ENCODE assay signal across 1 cellular context in genomic region chr1:156054500-156055342, GRCh38.
A peak's percentile ranks its signal among the peaks of the same experiment; 100 is the strongest.
TF ChIP-seq lines count a peak whose summit lies in the region.

Gene LAMTOR2 (plus strand): TSS chr1:156054782. CDS start chr1:156054890, 108 bp downstream.

TF ChIP-seq in HepG2, 621 proteins besides CTCF, POLR2A, EP300 and RAD21 (continued from another document and continues in another):
- no peak for TF ChIP-seq WIZ (CRISPR knock-in tag; IDR thresholded peaks at IDR 0.05)
- 0 out of 2 replicates have a peak, but pooled peaks have one; percentile 19 for TF ChIP-seq ZNF30 (CRISPR knock-in tag; IDR thresholded peaks at IDR 0.05)
- TF ChIP-seq ZNF652 (CRISPR knock-in tag; IDR thresholded peaks at IDR 0.05; ENCODE audit: borderline replicate concordance, low read depth): peak; percentile 99
- no peak for TF ChIP-seq ZNF850 (CRISPR knock-in tag; conservative IDR thresholded peaks at IDR 0.05)
- TF ChIP-seq SMARCE1 (IDR thresholded peaks at IDR 0.05; ENCODE audit: borderline replicate concordance): no peak
- no peak for TF ChIP-seq KAT2B (IDR thresholded peaks at IDR 0.05; ENCODE audit: borderline replicate concordance, low read depth, low read length)
- no peak for TF ChIP-seq ZNF781 (CRISPR knock-in tag; IDR thresholded peaks at IDR 0.05; ENCODE audit: borderline replicate concordance, not compliant biosample characterization)
- no peak for TF ChIP-seq ZNF367 (CRISPR knock-in tag; IDR thresholded peaks at IDR 0.05; ENCODE audit: borderline replicate concordance)
- no peak for TF ChIP-seq SMAD9 (CRISPR knock-in tag; IDR thresholded peaks at IDR 0.05)
- no peak for TF ChIP-seq SOX13 (IDR thresholded peaks at IDR 0.05)
- peak in 1 of 2 experiments; percentile 62; a peak in 1 of 4 replicates for TF ChIP-seq SOX13 (CRISPR knock-in tag; conservative IDR thresholded peaks at IDR 0.05 in 1 of 2, IDR thresholded peaks at IDR 0.05 in 1 of 2)
- TF ChIP-seq, protein P1, sequence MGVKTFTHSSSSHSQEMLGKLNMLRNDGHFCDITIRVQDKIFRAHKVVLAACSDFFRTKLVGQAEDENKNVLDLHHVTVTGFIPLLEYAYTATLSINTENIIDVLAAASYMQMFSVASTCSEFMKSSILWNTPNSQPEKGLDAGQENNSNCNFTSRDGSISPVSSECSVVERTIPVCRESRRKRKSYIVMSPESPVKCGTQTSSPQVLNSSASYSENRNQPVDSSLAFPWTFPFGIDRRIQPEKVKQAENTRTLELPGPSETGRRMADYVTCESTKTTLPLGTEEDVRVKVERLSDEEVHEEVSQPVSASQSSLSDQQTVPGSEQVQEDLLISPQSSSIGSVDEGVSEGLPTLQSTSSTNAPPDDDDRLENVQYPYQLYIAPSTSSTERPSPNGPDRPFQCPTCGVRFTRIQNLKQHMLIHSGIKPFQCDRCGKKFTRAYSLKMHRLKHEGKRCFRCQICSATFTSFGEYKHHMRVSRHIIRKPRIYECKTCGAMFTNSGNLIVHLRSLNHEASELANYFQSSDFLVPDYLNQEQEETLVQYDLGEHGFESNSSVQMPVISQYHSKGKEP (CRISPR knock-in tag; IDR thresholded peaks at IDR 0.05): peak; percentile 14; the same call in 1 of the 2 replicates
- TF ChIP-seq, protein P2, sequence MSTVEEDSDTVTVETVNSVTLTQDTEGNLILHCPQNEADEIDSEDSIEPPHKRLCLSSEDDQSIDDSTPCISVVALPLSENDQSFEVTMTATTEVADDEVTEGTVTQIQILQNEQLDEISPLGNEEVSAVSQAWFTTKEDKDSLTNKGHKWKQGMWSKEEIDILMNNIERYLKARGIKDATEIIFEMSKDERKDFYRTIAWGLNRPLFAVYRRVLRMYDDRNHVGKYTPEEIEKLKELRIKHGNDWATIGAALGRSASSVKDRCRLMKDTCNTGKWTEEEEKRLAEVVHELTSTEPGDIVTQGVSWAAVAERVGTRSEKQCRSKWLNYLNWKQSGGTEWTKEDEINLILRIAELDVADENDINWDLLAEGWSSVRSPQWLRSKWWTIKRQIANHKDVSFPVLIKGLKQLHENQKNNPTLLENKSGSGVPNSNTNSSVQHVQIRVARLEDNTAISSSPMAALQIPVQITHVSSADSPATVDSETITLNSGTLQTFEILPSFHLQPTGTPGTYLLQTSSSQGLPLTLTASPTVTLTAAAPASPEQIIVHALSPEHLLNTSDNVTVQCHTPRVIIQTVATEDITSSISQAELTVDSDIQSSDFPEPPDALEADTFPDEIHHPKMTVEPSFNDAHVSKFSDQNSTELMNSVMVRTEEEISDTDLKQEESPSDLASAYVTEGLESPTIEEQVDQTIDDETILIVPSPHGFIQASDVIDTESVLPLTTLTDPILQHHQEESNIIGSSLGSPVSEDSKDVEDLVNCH (CRISPR knock-in tag; IDR thresholded peaks at IDR 0.05): 0 out of 2 replicates have a peak, but pooled peaks have one; percentile 48
- TF ChIP-seq MAZ (IDR thresholded peaks at IDR 0.05; ENCODE audit: borderline replicate concordance, low read depth, low read length): peak; percentile 84; the same call in 1 of the 2 replicates
- peak; percentile 91 for TF ChIP-seq MAZ (CRISPR knock-in tag; IDR thresholded peaks at IDR 0.05; ENCODE audit: low read depth)
- no peak; the same call in 1 of the 2 replicates for TF ChIP-seq ZBTB33 (CRISPR knock-in tag; IDR thresholded peaks at IDR 0.05)
- peak; percentile 82; the same call in 1 of the 2 replicates for TF ChIP-seq HOXD1 (CRISPR knock-in tag; IDR thresholded peaks at IDR 0.05)
- TF ChIP-seq NR2F1 (CRISPR knock-in tag; IDR thresholded peaks at IDR 0.05): no peak
- peak; percentile 77; the same call in 1 of the 2 replicates for TF ChIP-seq FOXC1 (CRISPR knock-in tag; IDR thresholded peaks at IDR 0.05; ENCODE audit: borderline replicate concordance)
- no peak for TF ChIP-seq PAX8 (CRISPR knock-in tag; IDR thresholded peaks at IDR 0.05; ENCODE audit: borderline replicate concordance)
- TF ChIP-seq CCDC6 (CRISPR knock-in tag; IDR thresholded peaks at IDR 0.05): peak; percentile 45; the same call in 1 of the 2 replicates
- TF ChIP-seq TOE1 (CRISPR knock-in tag; IDR thresholded peaks at IDR 0.05): no peak; the same call in 1 of the 2 replicates
- TF ChIP-seq, protein P3, sequence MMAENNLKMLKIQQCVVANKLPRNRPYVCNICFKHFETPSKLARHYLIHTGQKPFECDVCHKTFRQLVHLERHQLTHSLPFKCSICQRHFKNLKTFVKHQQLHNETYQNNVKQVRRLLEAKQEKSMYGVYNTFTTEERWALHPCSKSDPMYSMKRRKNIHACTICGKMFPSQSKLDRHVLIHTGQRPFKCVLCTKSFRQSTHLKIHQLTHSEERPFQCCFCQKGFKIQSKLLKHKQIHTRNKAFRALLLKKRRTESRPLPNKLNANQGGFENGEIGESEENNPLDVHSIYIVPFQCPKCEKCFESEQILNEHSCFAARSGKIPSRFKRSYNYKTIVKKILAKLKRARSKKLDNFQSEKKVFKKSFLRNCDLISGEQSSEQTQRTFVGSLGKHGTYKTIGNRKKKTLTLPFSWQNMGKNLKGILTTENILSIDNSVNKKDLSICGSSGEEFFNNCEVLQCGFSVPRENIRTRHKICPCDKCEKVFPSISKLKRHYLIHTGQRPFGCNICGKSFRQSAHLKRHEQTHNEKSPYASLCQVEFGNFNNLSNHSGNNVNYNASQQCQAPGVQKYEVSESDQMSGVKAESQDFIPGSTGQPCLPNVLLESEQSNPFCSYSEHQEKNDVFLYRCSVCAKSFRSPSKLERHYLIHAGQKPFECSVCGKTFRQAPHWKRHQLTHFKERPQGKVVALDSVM (CRISPR knock-in tag; IDR thresholded peaks at IDR 0.05): peak; percentile 51
- no peak for TF ChIP-seq ZNF44 (CRISPR knock-in tag; IDR thresholded peaks at IDR 0.05)
- no peak for TF ChIP-seq CHD4 (IDR thresholded peaks at IDR 0.05; ENCODE audit: borderline replicate concordance, low read length)
- peak; percentile 59 for TF ChIP-seq HNRNPLL (IDR thresholded peaks at IDR 0.05; ENCODE audit: low read depth, low read length, poor library complexity, severe bottlenecking)
- TF ChIP-seq PLRG1 (conservative IDR thresholded peaks at IDR 0.05): no peak
- no peak for TF ChIP-seq SNAI1 (CRISPR knock-in tag; IDR thresholded peaks at IDR 0.05; ENCODE audit: borderline replicate concordance)
- no peak for TF ChIP-seq ZNF326 (CRISPR knock-in tag; IDR thresholded peaks at IDR 0.05; ENCODE audit: borderline replicate concordance)
- no peak for TF ChIP-seq ZNF292 (CRISPR knock-in tag; IDR thresholded peaks at IDR 0.05; ENCODE audit: borderline replicate concordance, low read depth)
- no peak for TF ChIP-seq ZNF24 (IDR thresholded peaks at IDR 0.05)
- TF ChIP-seq RORA (CRISPR knock-in tag; IDR thresholded peaks at IDR 0.05): no peak
- TF ChIP-seq ZNF558 (CRISPR knock-in tag; IDR thresholded peaks at IDR 0.05; ENCODE audit: borderline replicate concordance): 0 out of 2 replicates have a peak, but pooled peaks have one; percentile 8
- TF ChIP-seq JARID2 (CRISPR knock-in tag; IDR thresholded peaks at IDR 0.05; ENCODE audit: insufficient replicate concordance): no peak
- TF ChIP-seq FOXO4 (CRISPR knock-in tag; conservative IDR thresholded peaks at IDR 0.05): no peak
- TF ChIP-seq ZMAT5 (CRISPR knock-in tag; IDR thresholded peaks at IDR 0.05; ENCODE audit: borderline replicate concordance, low read depth): no peak
- no peak for TF ChIP-seq ZBTB49 (CRISPR knock-in tag; IDR thresholded peaks at IDR 0.05; ENCODE audit: borderline replicate concordance)
- TF ChIP-seq, protein P4, sequence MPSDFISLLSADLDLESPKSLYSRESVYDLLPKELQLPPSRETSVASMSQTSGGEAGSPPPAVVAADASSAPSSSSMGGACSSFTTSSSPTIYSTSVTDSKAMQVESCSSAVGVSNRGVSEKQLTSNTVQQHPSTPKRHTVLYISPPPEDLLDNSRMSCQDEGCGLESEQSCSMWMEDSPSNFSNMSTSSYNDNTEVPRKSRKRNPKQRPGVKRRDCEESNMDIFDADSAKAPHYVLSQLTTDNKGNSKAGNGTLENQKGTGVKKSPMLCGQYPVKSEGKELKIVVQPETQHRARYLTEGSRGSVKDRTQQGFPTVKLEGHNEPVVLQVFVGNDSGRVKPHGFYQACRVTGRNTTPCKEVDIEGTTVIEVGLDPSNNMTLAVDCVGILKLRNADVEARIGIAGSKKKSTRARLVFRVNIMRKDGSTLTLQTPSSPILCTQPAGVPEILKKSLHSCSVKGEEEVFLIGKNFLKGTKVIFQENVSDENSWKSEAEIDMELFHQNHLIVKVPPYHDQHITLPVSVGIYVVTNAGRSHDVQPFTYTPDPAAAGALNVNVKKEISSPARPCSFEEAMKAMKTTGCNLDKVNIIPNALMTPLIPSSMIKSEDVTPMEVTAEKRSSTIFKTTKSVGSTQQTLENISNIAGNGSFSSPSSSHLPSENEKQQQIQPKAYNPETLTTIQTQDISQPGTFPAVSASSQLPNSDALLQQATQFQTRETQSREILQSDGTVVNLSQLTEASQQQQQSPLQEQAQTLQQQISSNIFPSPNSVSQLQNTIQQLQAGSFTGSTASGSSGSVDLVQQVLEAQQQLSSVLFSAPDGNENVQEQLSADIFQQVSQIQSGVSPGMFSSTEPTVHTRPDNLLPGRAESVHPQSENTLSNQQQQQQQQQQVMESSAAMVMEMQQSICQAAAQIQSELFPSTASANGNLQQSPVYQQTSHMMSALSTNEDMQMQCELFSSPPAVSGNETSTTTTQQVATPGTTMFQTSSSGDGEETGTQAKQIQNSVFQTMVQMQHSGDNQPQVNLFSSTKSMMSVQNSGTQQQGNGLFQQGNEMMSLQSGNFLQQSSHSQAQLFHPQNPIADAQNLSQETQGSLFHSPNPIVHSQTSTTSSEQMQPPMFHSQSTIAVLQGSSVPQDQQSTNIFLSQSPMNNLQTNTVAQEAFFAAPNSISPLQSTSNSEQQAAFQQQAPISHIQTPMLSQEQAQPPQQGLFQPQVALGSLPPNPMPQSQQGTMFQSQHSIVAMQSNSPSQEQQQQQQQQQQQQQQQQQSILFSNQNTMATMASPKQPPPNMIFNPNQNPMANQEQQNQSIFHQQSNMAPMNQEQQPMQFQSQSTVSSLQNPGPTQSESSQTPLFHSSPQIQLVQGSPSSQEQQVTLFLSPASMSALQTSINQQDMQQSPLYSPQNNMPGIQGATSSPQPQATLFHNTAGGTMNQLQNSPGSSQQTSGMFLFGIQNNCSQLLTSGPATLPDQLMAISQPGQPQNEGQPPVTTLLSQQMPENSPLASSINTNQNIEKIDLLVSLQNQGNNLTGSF (CRISPR knock-in tag; IDR thresholded peaks at IDR 0.05): no peak
- no peak for TF ChIP-seq ZNF121 (CRISPR knock-in tag; IDR thresholded peaks at IDR 0.05)
- peak; percentile 75 for TF ChIP-seq SPEN (CRISPR knock-in tag; IDR thresholded peaks at IDR 0.05; ENCODE audit: low read depth)
- peak; percentile 50; the same call in 1 of the 2 replicates for TF ChIP-seq ZNF451 (CRISPR knock-in tag; IDR thresholded peaks at IDR 0.05)
- no peak for TF ChIP-seq MAFK (conservative IDR thresholded peaks at IDR 0.05 in 1 of 2, IDR thresholded peaks at IDR 0.05 in 1 of 2; ENCODE audit: low read length in 2 of 2)
- 0 out of 2 replicates have a peak, but pooled peaks have one; percentile 57 for TF ChIP-seq ZNF567 (CRISPR knock-in tag; IDR thresholded peaks at IDR 0.05; ENCODE audit: borderline replicate concordance)
- TF ChIP-seq CCAR2 (optimal IDR thresholded peaks at IDR 0.05; ENCODE audit: low read depth, low read length): no peak
- TF ChIP-seq ZFP37 (CRISPR knock-in tag; IDR thresholded peaks at IDR 0.05; ENCODE audit: borderline replicate concordance): no peak
- TF ChIP-seq MEF2D (CRISPR knock-in tag; IDR thresholded peaks at IDR 0.05): peak; percentile 67
- peak; percentile 85 for TF ChIP-seq ASH2L (IDR thresholded peaks at IDR 0.05; ENCODE audit: insufficient read length, low read depth, low read length)
- TF ChIP-seq RXRB (CRISPR knock-in tag; IDR thresholded peaks at IDR 0.05; ENCODE audit: borderline replicate concordance): 0 out of 2 replicates have a peak, but pooled peaks have one; percentile 42
- peak; percentile 77 for TF ChIP-seq MEIS1 (CRISPR knock-in tag; IDR thresholded peaks at IDR 0.05; ENCODE audit: borderline replicate concordance)
